21 cellular contexts compared by ENCODE assay signal in genomic region chr5:88702328-88702727, GRCh38.
DNase-seq lines count a peak whose midpoint lies in the region; ATAC-seq and TF ChIP-seq lines count a peak whose summit lies in the region.
"Had no signal": no experiment of that assay in that cellular context is flagged by ENCODE, and none has a peak within 500 bp of the region (broad histone marks: within the 10 kb centered on the region; RNA-seq: fewer than 3 reads in every experiment).

No MANE protein-coding gene starts in this region.

- no peaks in the 10 kb centered on the region for H3K79me2 ChIP-seq in neural progenitor cell (ENCODE audit: low read depth)

- H3K27me3 Mint-ChIP-seq in neural progenitor cell (ENCODE audit: insufficient read depth, low read depth) (peaks cover 9% of the 10 kb centered on the region), T-helper 17 cell (peaks cover 54% of the 10 kb centered on the region)

- no peaks in the 10 kb centered on the region for H3K36me3 Mint-ChIP-seq in neural progenitor cell
- H3K36me3 Mint-ChIP-seq in T-helper 17 cell (ENCODE audit: low read depth), result peaks cover 2% of the 10 kb centered on the region

- H3K4me3 Mint-ChIP-seq in neural progenitor cell (no peak overlapping the region), T-helper 17 cell (no peak overlapping the region)

- H3K4me3 ChIP-seq in HUES48 (ENCODE audit: low read depth, low read length) (no peak overlapping the region), dorsolateral prefrontal cortex (no peak overlapping the region), neural progenitor cell (no peak overlapping the region), heart left ventricle (no peak overlapping the region)
- H3K4me3 ChIP-seq: GM12878 had no signal

- intact Hi-C loops in dorsolateral prefrontal cortex (cut with DNase I), result no loop called here
- intact Hi-C loops in heart left ventricle (cut with DNase I), result no loop called here

- no peaks in the 10 kb centered on the region for H3K9me3 Mint-ChIP-seq in neural progenitor cell

- H3K9me3 ChIP-seq in HUES48 (ENCODE audit: control insufficient read depth, insufficient read depth, low read length) (no peaks in the 10 kb centered on the region), neural progenitor cell (ENCODE audit: low read depth) (no peaks in the 10 kb centered on the region), T-helper 17 cell (ENCODE audit: control insufficient read depth, low read length, poor library complexity, severe bottlenecking) (no peaks in the 10 kb centered on the region), heart left ventricle (no peaks in the 10 kb centered on the region)
- H3K9me3 ChIP-seq: BE2C had no signal

- H3K4me1 Mint-ChIP-seq in neural progenitor cell, result peaks cover 11% of the 10 kb centered on the region
- no peaks in the 10 kb centered on the region for H3K4me1 Mint-ChIP-seq in T-helper 17 cell

- ATAC-seq in T-helper 17 cell (no peak), heart left ventricle (no peak)
- ATAC-seq: GM12878, HepG2, Panc1, SK-N-SH treated with all-trans-retinoic acid at 6 μM for 48 hours had no signal

- H3F3A ChIP-seq in neural progenitor cell (ENCODE audit: low read depth), result peaks cover 7% of the 10 kb centered on the region

- H4K20me1 ChIP-seq in neural progenitor cell (ENCODE audit: low read depth), result no peaks in the 10 kb centered on the region

- no peak overlapping the region for H3K9ac ChIP-seq in HUES48 (ENCODE audit: low read depth, low read length)
- no peak overlapping the region for H3K9ac ChIP-seq in neural progenitor cell

- WGBS in heart left ventricle, 4 donors, result 72 to 79% (median 76%) methylated on average over 4 of the region's 4 CpGs

- no peak for TF ChIP-seq POLR2A in heart left ventricle (IDR thresholded peaks at IDR 0.05)

- H3K27ac Mint-ChIP-seq in neural progenitor cell, result no peak overlapping the region
- no peak overlapping the region for H3K27ac Mint-ChIP-seq in T-helper 17 cell

- H3K36me3 ChIP-seq in HUES48 (ENCODE audit: control insufficient read depth, insufficient read depth, low read length) (no peaks in the 10 kb centered on the region), neural progenitor cell (no peaks in the 10 kb centered on the region), heart left ventricle (no peaks in the 10 kb centered on the region)
- H3K36me3 ChIP-seq: BE2C had no signal

- peak; percentile 46 for DNase-seq in NCI-H345 (lab: John Stamatoyannopoulos, UW)
- no peak for DNase-seq in dorsolateral prefrontal cortex
- DNase-seq in neural progenitor cell (ENCODE audit: low spot score), result peak; percentile 46
- no peak for DNase-seq in DMS153 (lab: John Stamatoyannopoulos, UW)
- DNase-seq in T-helper 17 cell, result no peak
- DNase-seq in heart left ventricle, result no peak
- DNase-seq: BE2C, DMS79, KBM-7, MM.1S, NCI-H1048, NCI-H1436, NCI-H2029 treated with DMSO at 0.1 percent for 48 hours, NCI-H2171 treated with DMSO at 0.1 percent for 48 hours, NCI-H510A, NCI-H774 had no signal

- peaks cover 19% of the 10 kb centered on the region for H3K4me1 ChIP-seq in HUES48 (ENCODE audit: control insufficient read depth, insufficient read depth, low read length)
- H3K4me1 ChIP-seq in neural progenitor cell, result peaks cover 16% of the 10 kb centered on the region
- no peaks in the 10 kb centered on the region for H3K4me1 ChIP-seq in heart left ventricle
- H3K4me1 ChIP-seq: BE2C had no signal

- peaks cover 23% of the 10 kb centered on the region; the same call in 1 of the 2 replicates for H3K27me3 ChIP-seq in HUES48 (ENCODE audit: control insufficient read depth, insufficient read depth, low read length)
- H3K27me3 ChIP-seq in dorsolateral prefrontal cortex, result no peaks in the 10 kb centered on the region
- H3K27me3 ChIP-seq in neural progenitor cell, result peaks cover 24% of the 10 kb centered on the region
- peaks cover 0 to 40% (median 14%) of the 10 kb centered on the region in 9 donors for H3K27me3 ChIP-seq in heart left ventricle

- peak overlapping the region; percentile 30 for H3K27ac ChIP-seq in HUES48 (ENCODE audit: low read depth, low read length)
- peak overlapping the region in 32 of 59 donors; percentile 1 to 69 (median 19) for H3K27ac ChIP-seq in dorsolateral prefrontal cortex
- no peak overlapping the region for H3K27ac ChIP-seq in neural progenitor cell
- no peak overlapping the region for H3K27ac ChIP-seq in heart left ventricle

- peak overlapping the region; percentile 46 for H3K4me2 ChIP-seq in neural progenitor cell

- H2AFZ ChIP-seq in neural progenitor cell (replicated peaks), result no peak overlapping the region

- no peak for TF ChIP-seq CTCF in dorsolateral prefrontal cortex (IDR thresholded peaks at IDR 0.05 in 54 of 56, conservative IDR thresholded peaks at IDR 0.05 in 2 of 56; ENCODE audit: low read depth in 1 of 56, partially characterized antibody in 56 of 56)
- TF ChIP-seq CTCF in neural progenitor cell (IDR thresholded peaks at IDR 0.05), result no peak
- no peak for TF ChIP-seq CTCF in heart left ventricle (IDR thresholded peaks at IDR 0.05)

Comparison
In these comparisons a context has a peak if more than half of its experiments do, and no peak if none do; other contexts are left out.
1. H3K27ac ChIP-seq: peak in HUES48 (single experiment) and dorsolateral prefrontal cortex (32 of 59); none in neural progenitor cell (single experiment) and heart left ventricle (0 of 12).
2. DNase-seq: peak in NCI-H345 (single experiment) and neural progenitor cell (single experiment); none in dorsolateral prefrontal cortex (0 of 10), DMS153 (single experiment), T-helper 17 cell (0 of 3) and heart left ventricle (0 of 5).